Comparison of ENCODE assay signal across 26 cellular contexts in the genomic region with DNA sequence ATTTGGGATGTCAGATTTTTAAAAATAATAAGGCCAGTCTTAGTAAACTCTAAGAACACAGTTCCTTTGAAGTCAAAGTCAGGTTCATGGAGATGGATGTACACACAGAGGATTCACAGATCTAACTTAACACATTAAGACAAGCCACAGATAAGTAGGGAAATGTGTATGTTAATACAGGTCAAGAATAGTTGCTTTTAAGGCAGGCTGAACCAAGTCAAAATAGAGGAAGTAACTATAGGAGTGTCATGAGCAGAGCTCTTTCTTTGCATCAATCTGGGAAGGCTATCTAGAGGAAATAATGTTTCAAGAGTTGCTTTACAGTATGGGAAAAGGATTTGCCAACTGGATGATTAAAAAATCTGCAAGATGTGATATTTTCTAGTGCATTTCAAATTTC.
"Had no signal": no experiment of that assay in that cellular context is flagged by ENCODE, and none has a peak within 500 bp of the region (broad histone marks: within the 10 kb centered on the region; RNA-seq: fewer than 3 reads in every experiment).

No MANE protein-coding gene starts in this region.

- H3K27me3 ChIP-seq: esophagus squamous epithelium, left lung, neutrophil, sigmoid colon, suprapubic skin, tibial artery, upper lobe of right lung had no signal

- H3K4me3 ChIP-seq: esophagus squamous epithelium, left lung, lower lobe of right lung, sigmoid colon, suprapubic skin, tibial artery, upper lobe of right lung had no signal

- H3K27ac ChIP-seq: epithelial cell of prostate, esophagus squamous epithelium, left lung, lower lobe of right lung, neutrophil, sigmoid colon, suprapubic skin, tibial artery, upper lobe of right lung had no signal

- H3K36me3 ChIP-seq: esophagus squamous epithelium, left lung, lower lobe of right lung, neutrophil, sigmoid colon, suprapubic skin, tibial artery, upper lobe of right lung had no signal

- H3K9me3 ChIP-seq: neutrophil, sigmoid colon, tibial artery, upper lobe of right lung had no signal

- H3K4me1 ChIP-seq: esophagus squamous epithelium, left lung, lower lobe of right lung, sigmoid colon, suprapubic skin, tibial artery, upper lobe of right lung had no signal

- DNase-seq: activated CD4-positive, alpha-beta memory T cell treated with anti-CD3 and anti-CD28 coated beads, Interleukin-2, amount 10 ng/mL, durations not matched to agents 7 days and 5 days; activated CD4-positive, alpha-beta T cell treated with anti-CD3 and anti-CD28 coated beads for 1 hour; activated CD4-positive, alpha-beta T cell treated with anti-CD3 and anti-CD28 coated beads, Interleukin-2, amount 10 ng/mL, durations not matched to agents 7 days and 5 days; activated naive CD4-positive, alpha-beta T cell; activated T-cell treated with anti-CD3 and anti-CD28 coated beads, Interleukin-2, amount 50 U/mL, for 48 hours; anterior cingulate cortex; dermis blood vessel endothelial cell; effector CD8-positive, alpha-beta T cell; esophagus squamous epithelium; foreskin melanocyte; left lung; lower lobe of right lung; nephron progenitor cell; retina; sigmoid colon; small intestine; stimulated activated CD4-positive, alpha-beta T cell treated with anti-CD3 and anti-CD28 coated beads, Interleukin-1b, Interleukin-23, amount 100 ng/mL, for 48 hours; stimulated activated CD4-positive, alpha-beta T cell treated with anti-CD3 and anti-CD28 coated beads, Interleukin-4, amount 100 ng/mL, for 4 hours; stimulated activated CD8-positive, alpha-beta memory T cell treated with anti-CD3 and anti-CD28 coated beads, Interleukin-4, amount 100 ng/mL, for 48 hours; stimulated activated naive CD4-positive, alpha-beta T cell; tibial artery; upper lobe of right lung had no signal

- ATAC-seq: left lung, lower lobe of right lung, upper lobe of right lung, WTC11 had no signal
